In the genomic region with DNA sequence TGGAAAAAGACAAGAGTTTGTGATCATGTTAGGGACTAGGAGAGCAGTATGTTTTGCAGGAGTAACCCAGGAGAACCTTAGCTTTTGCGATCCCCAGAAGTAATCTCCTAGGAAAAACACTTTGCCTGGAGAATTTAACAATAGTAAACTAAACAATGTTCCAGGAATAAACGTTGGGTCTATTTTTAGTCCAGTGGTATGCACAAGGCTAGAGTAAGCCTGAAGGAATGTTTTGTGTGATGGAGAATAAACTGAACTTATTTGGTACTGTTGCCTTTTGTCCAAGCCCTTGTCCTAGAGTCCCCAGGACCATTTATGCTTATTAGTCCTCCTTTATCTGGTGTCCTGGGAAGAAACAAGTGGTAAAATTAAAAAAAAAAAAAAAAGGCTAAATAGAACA, we compare ENCODE assay signal across 16 cellular contexts. TPM values are rescaled to one million over a fixed set of nuclear protein-coding genes. Genes with fewer than 3 reads are reported as not detected.
A peak's percentile ranks its signal among the peaks of the same experiment; 100 is the strongest.
DNase-seq lines count a peak whose midpoint lies in the region; ATAC-seq and TF ChIP-seq lines count a peak whose summit lies in the region.
"Had no signal": no experiment of that assay in that cellular context is flagged by ENCODE, and none has a peak within 500 bp of the region (broad histone marks: within the 10 kb centered on the region; RNA-seq: fewer than 3 reads in every experiment).

No MANE protein-coding gene starts in this region.

- H3K27me3 ChIP-seq in right atrium auricular region: no peaks in the 10 kb centered on the region
- H3K27me3 ChIP-seq: testis had no signal

- H3K27me3 Mint-ChIP-seq in activated CD8-positive, alpha-beta T cell treated with anti-CD3 and anti-CD28 coated beads, Interleukin-2, amount 10 ng/mL, durations not matched to agents 7 days and 5 days (ENCODE audit: low read depth): no peaks in the 10 kb centered on the region
- H3K27me3 Mint-ChIP-seq: activated CD4-positive, alpha-beta T cell treated with anti-CD3 and anti-CD28 coated beads, Interleukin-2, amount 10 ng/mL, durations not matched to agents 24 days and 14 days; T-helper 17 cell had no signal

- POLR2A ChIA-PET in activated CD8-positive, alpha-beta T cell treated with anti-CD3 and anti-CD28 coated beads, Interleukin-2, amount 10 ng/mL, durations not matched to agents 7 days and 5 days (lab: Charles Lee): no interaction called here

- no peak overlapping the region for H3K27ac Mint-ChIP-seq in activated CD8-positive, alpha-beta T cell treated with anti-CD3 and anti-CD28 coated beads, Interleukin-2, amount 10 ng/mL, durations not matched to agents 7 days and 5 days
- H3K27ac Mint-ChIP-seq: activated CD4-positive, alpha-beta T cell treated with anti-CD3 and anti-CD28 coated beads, Interleukin-2, amount 10 ng/mL, durations not matched to agents 24 days and 14 days; natural killer cell; T-helper 17 cell had no signal

- CTCF ChIA-PET in activated CD8-positive, alpha-beta T cell treated with anti-CD3 and anti-CD28 coated beads, Interleukin-2, amount 10 ng/mL, durations not matched to agents 7 days and 5 days (lab: Charles Lee): no interaction called here

- peaks cover 0 to 11% of the 10 kb centered on the region in 2 donors for H3K4me1 ChIP-seq in right atrium auricular region

- H3K4me3 ChIP-seq in right atrium auricular region (no peak overlapping the region), coronary artery (no peak overlapping the region)
- H3K4me3 ChIP-seq: skin epidermis, testis had no signal

- no peak overlapping the region for H3K4me3 Mint-ChIP-seq in activated CD8-positive, alpha-beta T cell treated with anti-CD3 and anti-CD28 coated beads, Interleukin-2, amount 10 ng/mL, durations not matched to agents 7 days and 5 days
- H3K4me3 Mint-ChIP-seq: activated CD4-positive, alpha-beta T cell treated with anti-CD3 and anti-CD28 coated beads, Interleukin-2, amount 10 ng/mL, durations not matched to agents 24 days and 14 days; central memory CD8-positive, alpha-beta T cell; natural killer cell; T-helper 17 cell had no signal

- intact Hi-C loops in Right ventricle myocardium inferior (cut with DNase I): no loop called here

- peaks cover 4% of the 10 kb centered on the region for H3K9me3 Mint-ChIP-seq in activated CD8-positive, alpha-beta T cell treated with anti-CD3 and anti-CD28 coated beads, Interleukin-2, amount 10 ng/mL, durations not matched to agents 7 days and 5 days (ENCODE audit: insufficient read depth)
- H3K9me3 Mint-ChIP-seq: activated CD4-positive, alpha-beta T cell treated with anti-CD3 and anti-CD28 coated beads, Interleukin-2, amount 10 ng/mL, durations not matched to agents 24 days and 14 days; central memory CD8-positive, alpha-beta T cell had no signal

- no peaks in the 10 kb centered on the region for H3K9me3 ChIP-seq in right atrium auricular region
- H3K9me3 ChIP-seq: testis had no signal

- TF ChIP-seq CTCF in right atrium auricular region (IDR thresholded peaks at IDR 0.05): no peak
- no peak for TF ChIP-seq CTCF in coronary artery (IDR thresholded peaks at IDR 0.05)

- ATAC-seq in Right ventricle myocardium inferior (peak; percentile 68), GM21737 (IDR thresholded peaks at IDR 0.05; ENCODE audit: unreplicated experiment) (no peak)
- ATAC-seq in activated CD8-positive, alpha-beta T cell treated with anti-CD3 and anti-CD28 coated beads, Interleukin-2, amount 10 ng/mL, durations not matched to agents 7 days and 5 days: no peak
- ATAC-seq: esophagus mucosa, natural killer cell, T-helper 17 cell had no signal

- H3K4me1 Mint-ChIP-seq in activated CD8-positive, alpha-beta T cell treated with anti-CD3 and anti-CD28 coated beads, Interleukin-2, amount 10 ng/mL, durations not matched to agents 7 days and 5 days (ENCODE audit: low read depth): no peaks in the 10 kb centered on the region
- H3K4me1 Mint-ChIP-seq: activated CD4-positive, alpha-beta T cell treated with anti-CD3 and anti-CD28 coated beads, Interleukin-2, amount 10 ng/mL, durations not matched to agents 24 days and 14 days; central memory CD8-positive, alpha-beta T cell; natural killer cell; T-helper 17 cell had no signal

- DNase-seq in Right ventricle myocardium inferior (ENCODE audit: missing footprints) (no peak), right atrium auricular region (ENCODE audit: low spot score) (no peak), coronary artery (ENCODE audit: low spot score) (no peak), iris pigment epithelial cell (ENCODE audit: low read depth) (peak; percentile 58), NCI-H2081 (lab: John Stamatoyannopoulos, UW) (no peak), activated T-cell treated with anti-CD3 and anti-CD28 coated beads for 4 hours (no peak)
- DNase-seq in activated CD8-positive, alpha-beta T cell treated with anti-CD3 and anti-CD28 coated beads, Interleukin-2, amount 10 ng/mL, durations not matched to agents 7 days and 5 days: no peak
- DNase-seq: activated CD4-positive, alpha-beta T cell treated with anti-CD3 and anti-CD28 coated beads, Interleukin-2, amount 10 ng/mL, durations not matched to agents 24 days and 14 days; natural killer cell; T-helper 17 cell; testis had no signal

- H3K36me3 Mint-ChIP-seq in activated CD8-positive, alpha-beta T cell treated with anti-CD3 and anti-CD28 coated beads, Interleukin-2, amount 10 ng/mL, durations not matched to agents 7 days and 5 days (ENCODE audit: low read depth): no peaks in the 10 kb centered on the region
- H3K36me3 Mint-ChIP-seq: natural killer cell had no signal

- H3K36me3 ChIP-seq in right atrium auricular region: no peaks in the 10 kb centered on the region

- H3K27ac ChIP-seq in right atrium auricular region (no peak overlapping the region), coronary artery (peak overlapping the region; percentile 41 to 56)
- H3K27ac ChIP-seq: 22Rv1, skin epidermis, testis had no signal

RNA-seq across cellular contexts. Expression of a gene that starts 28.7 kb away (rescaled TPM):
- total RNA-seq in Right ventricle myocardium inferior (246 TPM), right atrium auricular region (100 to 1,000 TPM in 1 of 2 donors, 10 to 100 TPM in 1; 43.5 to 381 TPM)
- total RNA-seq in activated CD8-positive, alpha-beta T cell treated with anti-CD3 and anti-CD28 coated beads, Interleukin-2, amount 10 ng/mL, durations not matched to agents 7 days and 5 days: 1 to 10 TPM in 1 of 2 experiments, under 1 TPM in 1; 0.66 to 2.6 TPM

Comparison
In these comparisons a context has a peak if more than half of its experiments do, and no peak if none do; other contexts are left out.
1. H3K27ac ChIP-seq: peak in coronary artery (2 of 2); none in right atrium auricular region (0 of 2).
2. RNA of a gene that starts 28.7 kb away (total RNA-seq): 43.5 to 381 TPM in right atrium auricular region and 246 TPM in Right ventricle myocardium inferior (single experiment); 0.66 to 2.6 TPM in activated CD8-positive, alpha-beta T cell treated with anti-CD3 and anti-CD28 coated beads, Interleukin-2, amount 10 ng/mL, durations not matched to agents 7 days and 5 days; every median in the first group is over 10 times any median in the second.